ENCODE assay signal across 8 cellular contexts in the genomic region with DNA sequence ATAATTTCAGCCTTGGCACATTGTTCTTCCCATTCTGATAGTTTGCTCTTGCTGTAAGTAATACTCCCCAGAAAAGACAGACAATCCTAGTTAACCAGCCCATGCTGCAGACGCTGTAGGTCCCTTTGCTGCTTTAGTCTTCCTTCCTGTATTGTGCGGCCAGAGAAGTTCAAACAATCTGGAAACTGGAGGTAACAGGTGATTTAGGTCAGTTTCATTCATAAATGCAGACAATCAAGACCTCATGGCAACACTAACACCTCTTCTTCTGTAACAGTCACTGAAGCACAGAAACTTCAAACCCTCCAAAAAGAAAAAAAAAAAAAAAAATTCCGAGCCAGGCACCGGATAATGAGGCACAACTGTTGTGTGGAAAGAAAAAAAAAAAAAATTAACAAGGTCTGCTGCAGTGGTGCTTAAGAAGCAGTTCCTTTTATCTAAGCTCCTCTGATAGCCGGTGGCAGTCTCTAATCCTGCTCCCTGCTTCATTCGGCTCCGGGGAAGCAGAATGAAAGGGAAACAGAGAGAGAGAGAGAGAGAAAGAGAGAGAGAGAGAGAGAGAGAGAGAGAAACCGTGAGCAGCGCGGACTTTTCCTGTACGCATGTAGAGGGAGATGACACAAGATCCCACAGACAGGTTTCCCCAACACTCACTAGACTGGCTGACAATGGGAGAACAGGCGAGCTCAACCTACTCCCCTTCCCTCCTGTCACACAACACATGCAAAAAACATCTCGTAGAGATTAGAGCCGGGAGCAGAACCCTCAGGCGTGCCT. TPM values are rescaled to one million over a fixed set of nuclear protein-coding genes. Genes with fewer than 3 reads are reported as not detected.
DNase-seq lines count a peak whose midpoint lies in the region; ATAC-seq and TF ChIP-seq lines count a peak whose summit lies in the region.

Gene SEMA3A (minus strand): TSS at position 306 of the 777 bp plus-strand sequence. CDS start 203 bp downstream, at position 103.

- no peaks in the 10 kb centered on the region for H3K9me3 Mint-ChIP-seq in activated naive CD4-positive, alpha-beta T cell treated with anti-CD3 and anti-CD28 coated beads, Interleukin-2, amount 50 U/mL, for 24 hours
- H3K9me3 Mint-ChIP-seq in activated CD8-positive, alpha-beta memory T cell treated with anti-CD3 and anti-CD28 coated beads, Interleukin-2, amount 10 ng/mL, durations not matched to agents 7 days and 5 days (ENCODE audit: low read depth): no peaks in the 10 kb centered on the region
- no peaks in the 10 kb centered on the region for H3K9me3 Mint-ChIP-seq in natural killer cell

- CTCF ChIA-PET in activated CD8-positive, alpha-beta memory T cell treated with anti-CD3 and anti-CD28 coated beads, Interleukin-2, amount 10 ng/mL, durations not matched to agents 7 days and 5 days (lab: Charles Lee): no interaction called here

- H3K36me3 Mint-ChIP-seq in activated naive CD4-positive, alpha-beta T cell treated with anti-CD3 and anti-CD28 coated beads, Interleukin-2, amount 50 U/mL, for 24 hours: no peaks in the 10 kb centered on the region
- H3K36me3 Mint-ChIP-seq in activated CD8-positive, alpha-beta memory T cell treated with anti-CD3 and anti-CD28 coated beads, Interleukin-2, amount 10 ng/mL, durations not matched to agents 7 days and 5 days: no peaks in the 10 kb centered on the region
- no peaks in the 10 kb centered on the region for H3K36me3 Mint-ChIP-seq in natural killer cell

- peak within 1 kb of the TSS; percentile 94 for H3K4me3 Mint-ChIP-seq in activated naive CD4-positive, alpha-beta T cell treated with anti-CD3 and anti-CD28 coated beads, Interleukin-2, amount 50 U/mL, for 24 hours
- H3K4me3 Mint-ChIP-seq in activated CD8-positive, alpha-beta memory T cell treated with anti-CD3 and anti-CD28 coated beads, Interleukin-2, amount 10 ng/mL, durations not matched to agents 7 days and 5 days: peak within 1 kb of the TSS; percentile 74
- H3K4me3 Mint-ChIP-seq in natural killer cell: peak within 1 kb of the TSS; percentile 93

- H3K4me3 ChIP-seq in fibroblast of the aortic adventitia (ENCODE audit: low read depth, low read length): peak within 1 kb of the TSS; percentile 67

- peak within 1 kb of the TSS; percentile 84 for H3K27ac Mint-ChIP-seq in activated naive CD4-positive, alpha-beta T cell treated with anti-CD3 and anti-CD28 coated beads, Interleukin-2, amount 50 U/mL, for 24 hours
- H3K27ac Mint-ChIP-seq in activated CD8-positive, alpha-beta memory T cell treated with anti-CD3 and anti-CD28 coated beads, Interleukin-2, amount 10 ng/mL, durations not matched to agents 7 days and 5 days: peak within 1 kb of the TSS; percentile 49
- peak within 1 kb of the TSS; percentile 71 to 75 for H3K27ac Mint-ChIP-seq in natural killer cell

- intact Hi-C loops in natural killer cell (cut with micrococcal nuclease): no loop called here

- peak; percentile 39 for ATAC-seq in activated CD8-positive, alpha-beta memory T cell treated with anti-CD3 and anti-CD28 coated beads, Interleukin-2, amount 10 ng/mL, durations not matched to agents 7 days and 5 days
- ATAC-seq in natural killer cell: peak; percentile 51 to 53 (median 52)
- no peak for ATAC-seq in HG03520 (IDR thresholded peaks at IDR 0.05; ENCODE audit: unreplicated experiment)
- no peak for ATAC-seq in HG03571 (IDR thresholded peaks at IDR 0.05; ENCODE audit: unreplicated experiment)

- H3K27me3 Mint-ChIP-seq in activated naive CD4-positive, alpha-beta T cell treated with anti-CD3 and anti-CD28 coated beads, Interleukin-2, amount 50 U/mL, for 24 hours: no peaks in the 10 kb centered on the region
- no peaks in the 10 kb centered on the region for H3K27me3 Mint-ChIP-seq in activated CD8-positive, alpha-beta memory T cell treated with anti-CD3 and anti-CD28 coated beads, Interleukin-2, amount 10 ng/mL, durations not matched to agents 7 days and 5 days
- H3K27me3 Mint-ChIP-seq in natural killer cell (ENCODE audit: low read depth in 2 of 2): no peaks in the 10 kb centered on the region

- no peak for DNase-seq in activated naive CD4-positive, alpha-beta T cell (lab: John Stamatoyannopoulos, UW)
- peak; percentile 92 for DNase-seq in NCI-H2171 treated with DMSO at 0.1 percent for 48 hours (lab: John Stamatoyannopoulos, UW)
- no peak for DNase-seq in activated CD8-positive, alpha-beta memory T cell treated with anti-CD3 and anti-CD28 coated beads, Interleukin-2, amount 10 ng/mL, durations not matched to agents 7 days and 5 days
- peak; percentile 89 for DNase-seq in fibroblast of the aortic adventitia (ENCODE audit: low read depth)
- no peak for DNase-seq in natural killer cell

- TF ChIP-seq CTCF in fibroblast of the aortic adventitia (IDR thresholded peaks at IDR 0.05; ENCODE audit: insufficient read depth, low read length) (no peak), natural killer cell (IDR thresholded peaks at IDR 0.05) (no peak)

- H3K4me1 Mint-ChIP-seq in activated naive CD4-positive, alpha-beta T cell treated with anti-CD3 and anti-CD28 coated beads, Interleukin-2, amount 50 U/mL, for 24 hours: peaks cover 45% of the 10 kb centered on the region
- peaks cover 3% of the 10 kb centered on the region for H3K4me1 Mint-ChIP-seq in activated CD8-positive, alpha-beta memory T cell treated with anti-CD3 and anti-CD28 coated beads, Interleukin-2, amount 10 ng/mL, durations not matched to agents 7 days and 5 days
- H3K4me1 Mint-ChIP-seq in natural killer cell: peaks cover 15 to 17% of the 10 kb centered on the region in 2 donors

RNA-seq across cellular contexts. Expression of gene SEMA3A, which starts in this region (rescaled TPM):
- total RNA-seq in activated CD8-positive, alpha-beta memory T cell treated with anti-CD3 and anti-CD28 coated beads, Interleukin-2, amount 10 ng/mL, durations not matched to agents 7 days and 5 days: 1 to 10 TPM in 1 of 2 experiments, under 1 TPM in 1; 0.82 to 1.4 TPM
- total RNA-seq in fibroblast of the aortic adventitia (ENCODE audit: low replicate concordance): 1.6 and 118 TPM in 2 replicates
- total RNA-seq in natural killer cell: under 1 TPM in 2 of 3 donors, not detected in 1; 0.13 to 0.21 TPM

Comparison
In these comparisons a context has a peak if more than half of its experiments do, and no peak if none do; other contexts are left out.
1. Peak in ATAC-seq in natural killer cell; RNA of the gene not detected or under 1 TPM.
2. DNase-seq: peak in NCI-H2171 treated with DMSO at 0.1 percent for 48 hours (single experiment) and fibroblast of the aortic adventitia (single experiment); none in activated naive CD4-positive, alpha-beta T cell (0 of 4), activated CD8-positive, alpha-beta memory T cell treated with anti-CD3 and anti-CD28 coated beads, Interleukin-2, amount 10 ng/mL, durations not matched to agents 7 days and 5 days (single experiment) and natural killer cell (single experiment).
3. Peak in every context shown above with its lines, with median percentiles within 50 percentile points of each other: H3K27ac Mint-ChIP-seq and H3K4me3 Mint-ChIP-seq.